In the genomic region with DNA sequence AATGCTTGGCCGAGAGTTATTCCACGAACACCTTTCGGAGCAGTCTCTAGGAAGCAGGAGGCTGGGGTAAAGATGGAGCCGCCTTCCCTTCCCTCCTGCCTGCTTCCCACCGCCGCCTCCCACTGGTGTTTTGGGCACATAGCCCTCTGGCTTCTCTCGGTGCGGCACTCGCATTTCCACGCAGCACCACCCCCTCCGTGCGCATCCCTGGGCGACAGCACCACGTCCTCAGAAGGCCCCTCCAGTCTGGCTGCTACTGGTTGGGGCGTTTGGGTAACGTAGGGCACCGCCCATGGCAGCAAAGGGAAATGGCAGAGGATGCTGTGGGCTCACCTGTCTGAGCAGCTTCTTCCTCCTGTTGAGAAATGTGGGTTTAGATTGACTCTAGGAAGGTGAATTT, we compare ENCODE assay signal across 16 cellular contexts. TPM values are rescaled to one million over a fixed set of nuclear protein-coding genes. Genes with fewer than 3 reads are reported as not detected.
DNase-seq lines count a peak whose midpoint lies in the region; TF ChIP-seq lines count a peak whose summit lies in the region.
"Had no signal": no experiment of that assay in that cellular context is flagged by ENCODE, and none has a peak within 500 bp of the region (broad histone marks: within the 10 kb centered on the region; RNA-seq: fewer than 3 reads in every experiment).

No MANE protein-coding gene starts in this region.

- no peak overlapping the region for H3K4me3 Mint-ChIP-seq in MCF 10A (ENCODE audit: unreplicated experiment)

- no peak overlapping the region for H2BK15ac ChIP-seq in neuronal stem cell (ENCODE audit: low read length)

- intact Hi-C loops in tibial artery (cut with DNase I; ENCODE audit: low total_unique reads): no loop called here
- intact Hi-C loops in MCF 10A (cut with micrococcal nuclease): no loop called here

- H3K27ac Mint-ChIP-seq in MCF 10A (ENCODE audit: low read depth, unreplicated experiment): no peak overlapping the region

- no peak overlapping the region for H2AK5ac ChIP-seq in neuronal stem cell (ENCODE audit: low read depth, low read length)

- no peaks in the 10 kb centered on the region for H3K4me1 Mint-ChIP-seq in MCF 10A (ENCODE audit: insufficient read depth, unreplicated experiment)

- peak overlapping the region; percentile 10 for H2BK120ac ChIP-seq in neuronal stem cell (ENCODE audit: low read depth, low read length)

- H3K27me3 Mint-ChIP-seq in MCF 10A (ENCODE audit: insufficient read depth, unreplicated experiment): peaks cover 31% of the 10 kb centered on the region

- no peak overlapping the region for H3K4ac ChIP-seq in neuronal stem cell (ENCODE audit: low read length)

- no peak overlapping the region for H4K8ac ChIP-seq in neuronal stem cell (ENCODE audit: low read depth, low read length)

- peaks cover 7% of the 10 kb centered on the region for H3K79me1 ChIP-seq in neuronal stem cell (ENCODE audit: low read depth, low read length)

- peaks cover 2% of the 10 kb centered on the region for H3K36me3 Mint-ChIP-seq in MCF 10A (ENCODE audit: insufficient read depth, unreplicated experiment)

- in situ Hi-C loops in astrocyte of the cerebellum (cut with HindIII; ENCODE audit: low sequenced_read_pairs): loop anchor here (5.0 to 10.0 kb wide), 3 partner anchors 73 to 179 kb away; partner anchors contain the start of gene KCNQ2

- no peak overlapping the region for H3K4me2 ChIP-seq in neuronal stem cell (ENCODE audit: insufficient read depth, low read length, poor library complexity, severe bottlenecking)

- peak overlapping the region; percentile 92 for H3K18ac ChIP-seq in neuronal stem cell (ENCODE audit: low read length)

- TF ChIP-seq CTCF in HEK293 (tag by site-specific recombination; IDR thresholded peaks at IDR 0.05) (peak; percentile 43; the same call in 1 of the 2 replicates), astrocyte of the cerebellum (IDR thresholded peaks at IDR 0.05; ENCODE audit: low read depth, low read length, missing control alignments) (peak; percentile 16), tibial artery (IDR thresholded peaks at IDR 0.05) (no peak), MCF 10A (IDR thresholded peaks at IDR 0.05; ENCODE audit: unreplicated experiment) (no peak)

- H3K9ac ChIP-seq in neuronal stem cell (ENCODE audit: low read depth, low read length, poor library complexity): no peak overlapping the region

- H3K4me1 ChIP-seq in HEK293 (ENCODE audit: control insufficient read depth, insufficient read depth, low read length) (no peaks in the 10 kb centered on the region), neuronal stem cell (ENCODE audit: control insufficient read depth in 2 of 2, insufficient read depth in 1 of 2, low read depth in 1 of 2, low read length in 2 of 2) (peaks cover 25 to 27% of the 10 kb centered on the region in 2 donors), tibial artery (peaks cover 0 to 5% (median 0%) of the 10 kb centered on the region in 4 donors)
- H3K4me1 ChIP-seq: psoas muscle had no signal

- peak overlapping the region; percentile 62 for H2BK5ac ChIP-seq in neuronal stem cell (ENCODE audit: low read length)

- POLR2A ChIA-PET in HEK293 (lab: Yijun Ruan, JAX): no interaction called here
- POLR2A ChIA-PET in MCF 10A (lab: Yijun Ruan, JAX): interaction anchor here (0.7 kb wide), 1 partner anchor 343 kb away, joined by 3 read pairs; the partner anchor contains the start of gene SLC17A9

- no peak overlapping the region for H2BK12ac ChIP-seq in neuronal stem cell (ENCODE audit: low read length)

- no CpG with 5 or more reads among the region's 17 CpGs for WGBS in neuronal stem cell (ENCODE audit: extremely low coverage in 2 of 2, insufficient read length in 2 of 2, insufficient replicate concordance in 1 of 2), 2 donors

- H2AFZ ChIP-seq in neuronal stem cell (ENCODE audit: low read length): peak overlapping the region; percentile 74

- BruUV-seq in MCF 10A (replicated peaks; lab: Mats Ljungman, UMichigan): no TSS peak

- H3K23ac ChIP-seq in neuronal stem cell (ENCODE audit: low read depth, low read length, poor library complexity): no peak overlapping the region

- H3K27ac ChIP-seq in HEK293 (ENCODE audit: extremely low read depth, low read depth, low read length): no peak overlapping the region
- H3K27ac ChIP-seq in neuronal stem cell (replicated peaks; ENCODE audit: low read length): no peak overlapping the region
- no peak overlapping the region for H3K27ac ChIP-seq in tibial artery
- H3K27ac ChIP-seq: psoas muscle, upper lobe of left lung had no signal

- H4K91ac ChIP-seq in neuronal stem cell (ENCODE audit: low read depth, low read length, poor library complexity): no peak overlapping the region

- peak overlapping the region; percentile 77 for H3K14ac ChIP-seq in neuronal stem cell (ENCODE audit: low read length)

- H3K27me3 ChIP-seq in neuronal stem cell (ENCODE audit: control insufficient read depth in 3 of 3, insufficient read depth in 3 of 3, low read depth in 1 of 3, low read length in 3 of 3) (peaks cover 0 to 13% (median 0%) of the 10 kb centered on the region in 3 experiments), tibial artery (peaks cover 0 to 76% of the 10 kb centered on the region in 2 donors)

- H3K4me3 ChIP-seq in HEK293 (ENCODE audit: low read depth, low read length) (no peak overlapping the region), astrocyte of the cerebellum (ENCODE audit: low read depth, low read length) (no peak overlapping the region), neuronal stem cell (ENCODE audit: low read length in 2 of 2) (no peak overlapping the region), tibial artery (no peak overlapping the region)
- H3K4me3 ChIP-seq: mucosa of descending colon, psoas muscle, upper lobe of left lung had no signal

- H3K9me3 ChIP-seq in HEK293 (ENCODE audit: control insufficient read depth, insufficient read depth, low read depth, low read length) (no peaks in the 10 kb centered on the region), neuronal stem cell (replicated peaks in 1 of 2; ENCODE audit: control insufficient read depth in 2 of 2, insufficient read depth in 1 of 2, low read depth in 1 of 2, low read length in 2 of 2) (no peaks in the 10 kb centered on the region), tibial artery (peaks cover 0 to 4% (median under 1%) of the 10 kb centered on the region in 3 donors)
- H3K9me3 ChIP-seq: mucosa of descending colon, psoas muscle, upper lobe of left lung had no signal

- peak; percentile 40 for DNase-seq in activated T-cell treated with anti-CD3 and anti-CD28 coated beads, Interleukin-2, amount 50 U/mL, for 1 hour
- DNase-seq in activated T-cell treated with anti-CD3 and anti-CD28 coated beads for 4 hours: no peak
- DNase-seq in astrocyte of the cerebellum (ENCODE audit: low read depth): no peak
- no peak for DNase-seq in neuronal stem cell (ENCODE audit: low spot score)
- no peak for DNase-seq in tibial artery
- DNase-seq in ureter (ENCODE audit: low spot score): no peak
- no peak for DNase-seq in MCF 10A (ENCODE audit: unreplicated experiment)
- DNase-seq: AML-193; kidney glomerular epithelial cell; mucosa of descending colon; NCI-H1930; NK-92 treated with Interleukin-12 subunit alpha and Interleukin-12 subunit beta, amount 100 ng/mL, for 24 hours; psoas muscle had no signal

- H3K36me3 ChIP-seq in HEK293 (ENCODE audit: control insufficient read depth in 2 of 2, insufficient read depth in 1 of 2, low read length in 2 of 2): no peaks in the 10 kb centered on the region
- H3K36me3 ChIP-seq in neuronal stem cell (replicated peaks in 1 of 2; ENCODE audit: control insufficient read depth in 2 of 2, insufficient read depth in 2 of 2, low read length in 2 of 2): no peaks in the 10 kb centered on the region
- no peaks in the 10 kb centered on the region for H3K36me3 ChIP-seq in tibial artery
- H3K36me3 ChIP-seq: upper lobe of left lung had no signal

- no peaks in the 10 kb centered on the region for H3K9me3 Mint-ChIP-seq in MCF 10A (ENCODE audit: unreplicated experiment)

- CTCF ChIA-PET in HEK293 (lab: Yijun Ruan, JAX): interaction anchor here (0.7 to 7.4 kb wide), 4 partner anchors 13 to 72 kb away, joined by 3 to 85 read pairs (median 5); no protein-coding TSS in a partner anchor
- CTCF ChIA-PET in MCF 10A (lab: Yijun Ruan, JAX): interaction anchor here (0.5 to 2.8 kb wide), 8 partner anchors 11 to 325 kb away, joined by 3 to 11 read pairs (median 4); no protein-coding TSS in a partner anchor

TF ChIP-seq in HEK293, 187 proteins besides CTCF, POLR2A, EP300 and RAD21:
- TF ChIP-seq ZNF600 (tag by site-specific recombination; IDR thresholded peaks at IDR 0.05): 0 out of 2 replicates have a peak, but pooled peaks have one; percentile 12
- TF ChIP-seq ZNF654 (tag by site-specific recombination; IDR thresholded peaks at IDR 0.05; ENCODE audit: low read depth): no peak
TF ChIP-seq in HEK293: peak in this region for 1.

RNA-seq across cellular contexts. Expression of gene COL20A1, which starts 2.4 kb away (rescaled TPM):
- 0.13 TPM for polyA plus RNA-seq in neuronal stem cell (2013, experiment 1 of 2)
- 0.08 TPM for polyA plus RNA-seq in neuronal stem cell (2013, experiment 2 of 2)
- not detected for total RNA-seq in ureter
- total RNA-seq in MCF 10A (2022): 0.07 and 0.14 TPM in 2 replicates
- total RNA-seq: glomerular endothelial cell, mucosa of descending colon, psoas muscle had no signal

RNA-seq across cellular contexts. Expression of gene ARFGAP1, which starts 22.8 kb away (rescaled TPM):
- 60.7 TPM for polyA plus RNA-seq in neuronal stem cell (2013, experiment 1 of 2)
- 56.3 TPM for polyA plus RNA-seq in neuronal stem cell (2013, experiment 2 of 2)
- total RNA-seq in ureter: 94.8 TPM
- total RNA-seq in MCF 10A (2022): 93.6 and 97.2 TPM in 2 replicates

RNA-seq across cellular contexts. Expression of gene NKAIN4, which starts 41.2 kb away (rescaled TPM):
- 39.2 TPM for polyA plus RNA-seq in neuronal stem cell (2013, experiment 1 of 2)
- polyA plus RNA-seq in neuronal stem cell (2013, experiment 2 of 2): 40.2 TPM
- not detected for total RNA-seq in ureter
- total RNA-seq in MCF 10A (2022): not detected in 2 replicates
- total RNA-seq: psoas muscle had no signal
- polyA plus RNA-seq: psoas muscle had no signal

RNA-seq across cellular contexts. Expression of gene BIRC7, which starts 59.7 kb away (rescaled TPM):
- polyA plus RNA-seq in neuronal stem cell (2013, experiment 1 of 2): 0.03 TPM
- polyA plus RNA-seq in neuronal stem cell (2013, experiment 2 of 2): 0.06 TPM
- total RNA-seq in ureter: 0.60 TPM
- not detected in 2 replicates for total RNA-seq in MCF 10A (2022)
- total RNA-seq: psoas muscle had no signal

Comparison
In these comparisons a context has a peak if more than half of its experiments do, and no peak if none do; other contexts are left out.
1. CTCF ChIP-seq: peak in HEK293 (single experiment) and astrocyte of the cerebellum (single experiment); none in tibial artery (0 of 2) and MCF 10A (single experiment).